In the genomic region with DNA sequence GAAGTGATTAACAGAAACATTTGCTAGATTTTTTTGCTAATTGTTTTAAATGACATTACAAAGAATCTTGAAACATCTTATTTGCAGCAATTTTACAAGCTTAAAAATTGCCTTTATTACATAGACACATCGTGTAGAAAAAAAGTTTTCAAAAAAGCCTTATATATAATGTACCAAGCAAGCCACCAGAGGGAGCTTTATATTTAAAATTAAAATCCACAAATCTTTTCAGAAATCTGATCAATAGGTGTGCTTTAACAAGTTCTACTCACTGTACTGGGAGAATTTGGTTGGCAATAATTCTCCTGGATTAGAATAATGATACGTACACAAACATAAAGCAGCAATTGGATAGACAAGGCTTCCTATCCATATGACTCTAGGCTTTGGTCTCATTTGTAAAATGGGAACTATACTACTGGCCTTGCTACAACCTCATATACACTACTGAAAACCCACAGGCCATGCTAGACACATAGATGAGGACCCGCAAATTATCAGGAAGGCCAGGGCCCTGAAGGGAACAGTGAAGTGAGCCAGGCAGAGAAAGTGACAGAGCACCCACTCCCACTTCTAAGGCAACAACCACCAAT, we compare ENCODE assay signal across 12 cellular contexts. TPM values are rescaled to one million over a fixed set of nuclear protein-coding genes. Genes with fewer than 3 reads are reported as not detected.
A peak's percentile ranks its signal among the peaks of the same experiment; 100 is the strongest.
DNase-seq lines count a peak whose midpoint lies in the region; ATAC-seq, FAIRE-seq and TF ChIP-seq lines count a peak whose summit lies in the region.
"Had no signal": no experiment of that assay in that cellular context is flagged by ENCODE, and none has a peak within 500 bp of the region (broad histone marks: within the 10 kb centered on the region; RNA-seq: fewer than 3 reads in every experiment).

No MANE protein-coding gene starts in this region.

- POLR2A ChIA-PET in Caco-2 (lab: Charles Lee), result no interaction called here
- POLR2A ChIA-PET in naive thymus-derived CD8-positive, alpha-beta T cell (lab: Charles Lee), result no interaction called here

- H3K27ac ChIP-seq in neural cell (ENCODE audit: low read length), result no peak overlapping the region
- H3K27ac ChIP-seq in prostate gland, result no peak overlapping the region

- H3K79me2 ChIP-seq in neural cell (replicated peaks; ENCODE audit: insufficient read depth, low read length), result peaks cover 29% of the 10 kb centered on the region

- in situ Hi-C loops in KBM-7 (cut with MboI; ENCODE audit: low pct_unique_long_range_greater_than_20kb, low sequenced_read_pairs), result no loop called here

- H3K27ac Mint-ChIP-seq in Caco-2 (ENCODE audit: unreplicated experiment), result no peak overlapping the region
- no peak overlapping the region for H3K27ac Mint-ChIP-seq in brain
- H3K27ac Mint-ChIP-seq in naive thymus-derived CD8-positive, alpha-beta T cell, result no peak overlapping the region
- H3K27ac Mint-ChIP-seq: IgD-negative memory B cell had no signal

- H2AFZ ChIP-seq in neural cell (ENCODE audit: low read depth, low read length), result no peak overlapping the region

- intact Hi-C loops in Caco-2 (cut with micrococcal nuclease; ENCODE audit: unreplicated experiment) (no loop called here), prostate gland (cut with DNase I) (loop anchor here (10.0 kb wide), 1 partner anchor 534 kb away; a partner anchor contains a TSS)

- H3K4me2 ChIP-seq in neural cell (ENCODE audit: low read length), result no peak overlapping the region

- no peaks in the 10 kb centered on the region for H3K27me3 Mint-ChIP-seq in Caco-2 (ENCODE audit: insufficient read depth, unreplicated experiment)
- peaks cover 7% of the 10 kb centered on the region for H3K27me3 Mint-ChIP-seq in brain
- H3K27me3 Mint-ChIP-seq in naive thymus-derived CD8-positive, alpha-beta T cell, result no peaks in the 10 kb centered on the region

- H3K9me2 ChIP-seq in neural cell (ENCODE audit: insufficient read depth, low read length), result no peaks in the 10 kb centered on the region

- H3K4me3 Mint-ChIP-seq in Caco-2 (ENCODE audit: unreplicated experiment), result no peak overlapping the region
- H3K4me3 Mint-ChIP-seq in brain, result peak overlapping the region in 1 of 5 experiments; percentile 60
- no peak overlapping the region for H3K4me3 Mint-ChIP-seq in naive thymus-derived CD8-positive, alpha-beta T cell

- TF ChIP-seq EP300 in neural cell (conservative IDR thresholded peaks at IDR 0.05; ENCODE audit: poor library complexity, severe bottlenecking), result no peak

- ATAC-seq in naive thymus-derived CD8-positive, alpha-beta T cell, result no peak

- H3K4me1 Mint-ChIP-seq in Caco-2 (ENCODE audit: low read depth, unreplicated experiment) (peaks cover 11% of the 10 kb centered on the region), brain (peaks cover 50% of the 10 kb centered on the region)
- peaks cover 14 to 55% (median 38%) of the 10 kb centered on the region in 4 donors for H3K4me1 Mint-ChIP-seq in naive thymus-derived CD8-positive, alpha-beta T cell

- CTCF ChIA-PET in Caco-2 (lab: Charles Lee), result interaction anchor here (0.6 to 1.0 kb wide), 6 partner anchors 9 to 1604 kb away, joined by 3 to 4 read pairs (median 3); no protein-coding TSS in a partner anchor

- TF ChIP-seq CTCF in Caco-2 (IDR thresholded peaks at IDR 0.05; ENCODE audit: insufficient read depth in 1 of 2, low read depth in 1 of 2, low read length in 1 of 2, severe bottlenecking in 1 of 2, unreplicated experiment in 1 of 2), result peak; percentile 27 to 65
- TF ChIP-seq CTCF in brain (conservative IDR thresholded peaks at IDR 0.05), result peak; percentile 51 to 65
- peak; percentile 68 for TF ChIP-seq CTCF in neural cell (IDR thresholded peaks at IDR 0.05; ENCODE audit: poor library complexity, severe bottlenecking)
- TF ChIP-seq CTCF in prostate gland (IDR thresholded peaks at IDR 0.05), result peak in 1 of 4 experiments; percentile 31

- H3K9me3 Mint-ChIP-seq in Caco-2 (ENCODE audit: unreplicated experiment) (no peaks in the 10 kb centered on the region), brain (peaks cover under 1 to 4% (median under 1%) of the 10 kb centered on the region in 5 experiments)
- peaks cover 0 to 2% (median 0%) of the 10 kb centered on the region in 9 donors for H3K9me3 Mint-ChIP-seq in naive thymus-derived CD8-positive, alpha-beta T cell

- TF ChIP-seq POLR2A in GM12892 (IDR thresholded peaks at IDR 0.05; ENCODE audit: low read depth, low read length) (no peak), prostate gland (IDR thresholded peaks at IDR 0.05) (no peak)

- no TSS peak for BruUV-seq in Caco-2 (replicated peaks; lab: Mats Ljungman, UMichigan)

- H3K9me3 ChIP-seq in Caco-2 (no peaks in the 10 kb centered on the region), neural cell (ENCODE audit: low read length) (no peaks in the 10 kb centered on the region), prostate gland (no peaks in the 10 kb centered on the region)

- H3F3A ChIP-seq in neural cell (ENCODE audit: insufficient read depth, low read length, poor library complexity, severe bottlenecking), result no peaks in the 10 kb centered on the region

- no peak overlapping the region for H3K9ac ChIP-seq in neural cell (ENCODE audit: low read length)

- peaks cover 93% of the 10 kb centered on the region for H3K36me3 Mint-ChIP-seq in Caco-2 (ENCODE audit: insufficient read depth, unreplicated experiment)
- H3K36me3 Mint-ChIP-seq in brain, result peaks cover 94% of the 10 kb centered on the region
- H3K36me3 Mint-ChIP-seq in naive thymus-derived CD8-positive, alpha-beta T cell, result peaks cover 4 to 85% (median 32%) of the 10 kb centered on the region in 3 donors

- H3K27me3 ChIP-seq in Caco-2 (replicated peaks; ENCODE audit: control insufficient read depth, insufficient read depth, low read length), result no peaks in the 10 kb centered on the region
- H3K27me3 ChIP-seq in neural cell (ENCODE audit: insufficient read depth, low read depth, low read length), result no peaks in the 10 kb centered on the region
- H3K27me3 ChIP-seq in prostate gland (replicated peaks; ENCODE audit: insufficient read depth), result no peaks in the 10 kb centered on the region

- no peaks in the 10 kb centered on the region for H4K20me1 ChIP-seq in neural cell (ENCODE audit: insufficient read depth)

- peak; percentile 65 for TF ChIP-seq RAD21 in neural cell (conservative IDR thresholded peaks at IDR 0.05)

- 65% methylated on average over 3 of the region's 3 CpGs for WGBS in prostate gland

- FAIRE-seq in GM12892 (lab: Jason Lieb, UNC), result no peak
- FAIRE-seq: TTC549 had no signal

- DNase-seq in Caco-2, result no peak
- peak; percentile 31 for DNase-seq in KBM-7
- DNase-seq in GM12892 (ENCODE audit: insufficient read length), result no peak
- no peak for DNase-seq in prostate gland (ENCODE audit: low spot score)
- DNase-seq in naive thymus-derived CD8-positive, alpha-beta T cell, result no peak
- DNase-seq: activated gamma-delta T cell; effector CD8-positive, alpha-beta T cell; NCI-H69 had no signal

- H3K4me3 ChIP-seq in Caco-2 (ENCODE audit: low read depth, low read length) (no peak overlapping the region), neural cell (ENCODE audit: low read length) (no peak overlapping the region), prostate gland (no peak overlapping the region)

- H3K36me3 ChIP-seq in Caco-2 (ENCODE audit: control insufficient read depth, insufficient read depth, low read length) (peaks cover 2% of the 10 kb centered on the region; the same call in 1 of the 2 replicates), neural cell (ENCODE audit: insufficient read depth, low read length) (peaks cover 10% of the 10 kb centered on the region), prostate gland (no peaks in the 10 kb centered on the region)

- H3K4me1 ChIP-seq in Caco-2 (peaks cover 10% of the 10 kb centered on the region; the same call in 1 of the 2 replicates), prostate gland (replicated peaks) (peaks cover 3% of the 10 kb centered on the region)

TF ChIP-seq in neural cell, 6 proteins besides CTCF, POLR2A, EP300 and RAD21:
- TF ChIP-seq MXI1 (conservative IDR thresholded peaks at IDR 0.05; ENCODE audit: poor library complexity, severe bottlenecking) (no peak), EZH2 (IDR thresholded peaks at IDR 0.05; ENCODE audit: borderline replicate concordance, insufficient read depth, low read length, poor library complexity, severe bottlenecking) (no peak), POLR2AphosphoS5 (IDR thresholded peaks at IDR 0.05) (no peak), TAF1 (IDR thresholded peaks at IDR 0.05; ENCODE audit: low read depth) (no peak), SMC3 (conservative IDR thresholded peaks at IDR 0.05; ENCODE audit: poor library complexity) (peak; percentile 78)

RNA-seq across cellular contexts. Expression of a gene that starts 4.8 kb away (rescaled TPM):
- total RNA-seq in Caco-2 (2022), result 216 and 238 TPM in 2 replicates
- polyA plus RNA-seq in brain (ENCODE audit: insufficient read depth, low read depth, low replicate concordance), result 525 TPM
- polyA plus RNA-seq in neural cell, result 363 and 388 TPM in 2 replicates
- polyA minus RNA-seq in neural cell, result 192 and 198 TPM in 2 replicates
- polyA plus RNA-seq in GM12892 (2012; ENCODE audit: missing spikeins), result 232 TPM
- 100 to 1,000 TPM; 150 to 158 TPM for total RNA-seq in prostate gland
- total RNA-seq in naive thymus-derived CD8-positive, alpha-beta T cell, result 10 to 100 TPM; 63.6 to 65.6 TPM
- polyA plus RNA-seq in naive thymus-derived CD8-positive, alpha-beta T cell, result 100 to 1,000 TPM; 173 to 187 (median 175) TPM

RNA-seq across cellular contexts. Expression of a gene that starts 39.8 kb away (rescaled TPM):
- total RNA-seq in Caco-2 (2022), result not detected in 2 replicates
- 5.0 TPM for polyA plus RNA-seq in brain (ENCODE audit: insufficient read depth, low read depth, low replicate concordance)
- not detected in 2 replicates for polyA plus RNA-seq in neural cell
- not detected in 2 replicates for polyA minus RNA-seq in neural cell
- 0.15 TPM for polyA plus RNA-seq in GM12892 (2012; ENCODE audit: missing spikeins)
- 1 to 10 TPM; 1.0 to 4.0 TPM for total RNA-seq in prostate gland
- not detected for total RNA-seq in naive thymus-derived CD8-positive, alpha-beta T cell
- not detected for polyA plus RNA-seq in naive thymus-derived CD8-positive, alpha-beta T cell
- polyA plus RNA-seq: IgD-negative memory B cell had no signal
